7 cellular contexts compared by ENCODE assay signal in the genomic region with DNA sequence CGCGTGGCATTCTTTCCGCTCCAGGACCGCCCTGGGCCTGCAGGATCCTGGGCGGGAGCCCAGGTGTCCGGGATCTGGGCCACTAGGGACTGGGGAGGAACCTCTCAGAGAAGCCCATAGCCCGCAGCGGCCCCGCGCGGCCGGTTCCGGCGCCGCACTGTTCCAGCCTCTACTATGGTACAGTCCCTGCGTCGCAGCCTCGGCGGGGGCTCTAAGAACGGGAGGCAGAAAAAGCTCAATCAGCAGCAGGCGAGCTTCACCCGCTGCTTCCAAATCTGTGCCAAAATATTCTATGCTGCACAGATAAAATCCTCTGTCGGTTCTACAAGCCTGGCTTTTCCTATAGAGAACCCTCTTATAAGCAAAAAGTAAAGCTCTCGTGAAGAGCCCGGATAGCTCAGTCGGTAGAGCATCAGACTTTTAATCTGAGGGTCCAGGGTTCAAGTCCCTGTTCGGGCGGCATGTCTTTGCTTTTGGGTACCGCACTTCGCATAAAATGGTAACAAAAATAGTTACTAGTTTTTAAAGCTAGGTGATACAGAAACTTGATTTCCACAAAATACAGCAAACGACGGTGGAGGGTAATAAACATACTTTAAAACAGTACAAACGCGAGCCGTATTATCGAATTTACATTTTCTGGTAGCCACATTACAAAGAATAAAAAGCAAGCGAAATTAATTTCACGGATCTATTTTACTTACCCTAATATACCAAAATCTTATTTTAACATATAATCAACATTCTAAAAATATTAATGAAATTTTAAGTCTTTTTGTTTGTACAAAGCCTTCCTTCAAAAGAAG. TPM values are rescaled to one million over a fixed set of nuclear protein-coding genes. Genes with fewer than 3 reads are reported as not detected.
DNase-seq lines count a peak whose midpoint lies in the region; ATAC-seq and TF ChIP-seq lines count a peak whose summit lies in the region.

No MANE protein-coding gene starts in this region.

- peak; percentile 67 to 86 for TF ChIP-seq CTCF in left lung (IDR thresholded peaks at IDR 0.05)

- peak overlapping the region; percentile 70 to 85 for H3K27ac ChIP-seq in left lung

- intact Hi-C loops in left lung (cut with DNase I) = no loop called here

- H3K9me3 ChIP-seq in left lung = no peaks in the 10 kb centered on the region

- peak overlapping the region; percentile 52 to 54 for H3K4me3 ChIP-seq in left lung

- peaks cover 47 to 85% of the 10 kb centered on the region in 2 donors for H3K27me3 ChIP-seq in left lung

- H3K36me3 ChIP-seq in left lung = no peaks in the 10 kb centered on the region

- peaks cover 27 to 68% of the 10 kb centered on the region in 2 donors for H3K4me1 ChIP-seq in left lung

- peak; percentile 99 for DNase-seq in NCI-H748 treated with DMSO at 0.1 percent for 48 hours (lab: John Stamatoyannopoulos, UW)
- DNase-seq in activated CD4-positive, alpha-beta T cell treated with anti-CD3 and anti-CD28 coated beads, Interleukin-2, amount 50 U/mL, for 48 hours = peak; percentile 89 to 91
- peak; percentile 79 for DNase-seq in dermis blood vessel endothelial cell
- peak; percentile 86 to 98 for DNase-seq in left lung
- peak; percentile 79 for DNase-seq in stimulated activated CD4-positive, alpha-beta T cell treated with anti-CD3 and anti-CD28 coated beads, Interleukin-2, amount 100 ng/mL, for 4 hours (ENCODE audit: low read depth)

- ATAC-seq in GM18502 (IDR thresholded peaks at IDR 0.05; ENCODE audit: poor library complexity, unreplicated experiment) (peak; percentile 36), HG03439 (IDR thresholded peaks at IDR 0.05; ENCODE audit: unreplicated experiment) (peak; percentile 37), left lung (peak; percentile 77)

RNA-seq across cellular contexts. Expression of a gene that starts 0.7 kb away (rescaled TPM):
- total RNA-seq in dermis blood vessel endothelial cell (0.05 TPM in 1 of 2 replicates, not detected in the other), left lung (under 1 TPM; 0.23 to 0.55 TPM)

RNA-seq across cellular contexts. Expression of a gene that starts 4.9 kb away (rescaled TPM):
- total RNA-seq in dermis blood vessel endothelial cell = 0.09 TPM in 1 of 2 replicates, not detected in the other
- total RNA-seq in left lung = under 1 TPM in 1 of 2 donors, not detected in 1; 0.52 TPM

RNA-seq across cellular contexts. Expression of a gene that starts 31.5 kb away (rescaled TPM):
- total RNA-seq in dermis blood vessel endothelial cell (not detected in 2 replicates), left lung (under 1 TPM in 1 of 2 donors, not detected in 1; 0.32 TPM)

RNA-seq across cellular contexts. Expression of a gene that starts 33.2 kb away (rescaled TPM):
- total RNA-seq in dermis blood vessel endothelial cell = 7.7 and 18.7 TPM in 2 replicates
- total RNA-seq in left lung = 100 to 1,000 TPM; 101 to 111 TPM

RNA-seq across cellular contexts. Expression of a gene that starts 43.8 kb away (rescaled TPM):
- total RNA-seq in dermis blood vessel endothelial cell (4.4 and 5.2 TPM in 2 replicates), left lung (10 to 100 TPM; 48.3 to 48.9 TPM)

Comparison
In these comparisons a context has a peak if more than half of its experiments do, and no peak if none do; other contexts are left out.
1. Peak in every context shown above with its lines: DNase-seq, ATAC-seq, H3K4me3 ChIP-seq and H3K27ac ChIP-seq.